In genomic region chr5:140205952-140206351, GRCh38 we compare ENCODE assay signal across 2 cellular contexts.
TF ChIP-seq lines count a peak whose summit lies in the region.

No MANE protein-coding gene starts in this region.

TF ChIP-seq in GM23338, 12 proteins besides CTCF, POLR2A, EP300 and RAD21:
- TF ChIP-seq JUNB (IDR thresholded peaks at IDR 0.05; ENCODE audit: unreplicated experiment) (no peak), NANOG (IDR thresholded peaks at IDR 0.05; ENCODE audit: borderline replicate concordance) (no peak), ZNF114 (CRISPR knock-in tag; IDR thresholded peaks at IDR 0.05) (no peak), STAT1 (IDR thresholded peaks at IDR 0.05; ENCODE audit: unreplicated experiment) (no peak), ZNF331 (CRISPR knock-in tag; IDR thresholded peaks at IDR 0.05; ENCODE audit: low read depth) (no peak), CREB1 (CRISPR knock-in tag; IDR thresholded peaks at IDR 0.05; ENCODE audit: low read depth) (no peak), POLR2AphosphoS5 (IDR thresholded peaks at IDR 0.05; ENCODE audit: low read depth) (no peak), EZH2phosphoT487 (IDR thresholded peaks at IDR 0.05; ENCODE audit: unreplicated experiment) (no peak), EZH2 (IDR thresholded peaks at IDR 0.05; ENCODE audit: low read depth, unreplicated experiment) (no peak)
- TF ChIP-seq, protein P1, sequence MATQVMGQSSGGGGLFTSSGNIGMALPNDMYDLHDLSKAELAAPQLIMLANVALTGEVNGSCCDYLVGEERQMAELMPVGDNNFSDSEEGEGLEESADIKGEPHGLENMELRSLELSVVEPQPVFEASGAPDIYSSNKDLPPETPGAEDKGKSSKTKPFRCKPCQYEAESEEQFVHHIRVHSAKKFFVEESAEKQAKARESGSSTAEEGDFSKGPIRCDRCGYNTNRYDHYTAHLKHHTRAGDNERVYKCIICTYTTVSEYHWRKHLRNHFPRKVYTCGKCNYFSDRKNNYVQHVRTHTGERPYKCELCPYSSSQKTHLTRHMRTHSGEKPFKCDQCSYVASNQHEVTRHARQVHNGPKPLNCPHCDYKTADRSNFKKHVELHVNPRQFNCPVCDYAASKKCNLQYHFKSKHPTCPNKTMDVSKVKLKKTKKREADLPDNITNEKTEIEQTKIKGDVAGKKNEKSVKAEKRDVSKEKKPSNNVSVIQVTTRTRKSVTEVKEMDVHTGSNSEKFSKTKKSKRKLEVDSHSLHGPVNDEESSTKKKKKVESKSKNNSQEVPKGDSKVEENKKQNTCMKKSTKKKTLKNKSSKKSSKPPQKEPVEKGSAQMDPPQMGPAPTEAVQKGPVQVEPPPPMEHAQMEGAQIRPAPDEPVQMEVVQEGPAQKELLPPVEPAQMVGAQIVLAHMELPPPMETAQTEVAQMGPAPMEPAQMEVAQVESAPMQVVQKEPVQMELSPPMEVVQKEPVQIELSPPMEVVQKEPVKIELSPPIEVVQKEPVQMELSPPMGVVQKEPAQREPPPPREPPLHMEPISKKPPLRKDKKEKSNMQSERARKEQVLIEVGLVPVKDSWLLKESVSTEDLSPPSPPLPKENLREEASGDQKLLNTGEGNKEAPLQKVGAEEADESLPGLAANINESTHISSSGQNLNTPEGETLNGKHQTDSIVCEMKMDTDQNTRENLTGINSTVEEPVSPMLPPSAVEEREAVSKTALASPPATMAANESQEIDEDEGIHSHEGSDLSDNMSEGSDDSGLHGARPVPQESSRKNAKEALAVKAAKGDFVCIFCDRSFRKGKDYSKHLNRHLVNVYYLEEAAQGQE (IDR thresholded peaks at IDR 0.05; ENCODE audit: unreplicated experiment) = no peak
- TF ChIP-seq, protein P2, sequence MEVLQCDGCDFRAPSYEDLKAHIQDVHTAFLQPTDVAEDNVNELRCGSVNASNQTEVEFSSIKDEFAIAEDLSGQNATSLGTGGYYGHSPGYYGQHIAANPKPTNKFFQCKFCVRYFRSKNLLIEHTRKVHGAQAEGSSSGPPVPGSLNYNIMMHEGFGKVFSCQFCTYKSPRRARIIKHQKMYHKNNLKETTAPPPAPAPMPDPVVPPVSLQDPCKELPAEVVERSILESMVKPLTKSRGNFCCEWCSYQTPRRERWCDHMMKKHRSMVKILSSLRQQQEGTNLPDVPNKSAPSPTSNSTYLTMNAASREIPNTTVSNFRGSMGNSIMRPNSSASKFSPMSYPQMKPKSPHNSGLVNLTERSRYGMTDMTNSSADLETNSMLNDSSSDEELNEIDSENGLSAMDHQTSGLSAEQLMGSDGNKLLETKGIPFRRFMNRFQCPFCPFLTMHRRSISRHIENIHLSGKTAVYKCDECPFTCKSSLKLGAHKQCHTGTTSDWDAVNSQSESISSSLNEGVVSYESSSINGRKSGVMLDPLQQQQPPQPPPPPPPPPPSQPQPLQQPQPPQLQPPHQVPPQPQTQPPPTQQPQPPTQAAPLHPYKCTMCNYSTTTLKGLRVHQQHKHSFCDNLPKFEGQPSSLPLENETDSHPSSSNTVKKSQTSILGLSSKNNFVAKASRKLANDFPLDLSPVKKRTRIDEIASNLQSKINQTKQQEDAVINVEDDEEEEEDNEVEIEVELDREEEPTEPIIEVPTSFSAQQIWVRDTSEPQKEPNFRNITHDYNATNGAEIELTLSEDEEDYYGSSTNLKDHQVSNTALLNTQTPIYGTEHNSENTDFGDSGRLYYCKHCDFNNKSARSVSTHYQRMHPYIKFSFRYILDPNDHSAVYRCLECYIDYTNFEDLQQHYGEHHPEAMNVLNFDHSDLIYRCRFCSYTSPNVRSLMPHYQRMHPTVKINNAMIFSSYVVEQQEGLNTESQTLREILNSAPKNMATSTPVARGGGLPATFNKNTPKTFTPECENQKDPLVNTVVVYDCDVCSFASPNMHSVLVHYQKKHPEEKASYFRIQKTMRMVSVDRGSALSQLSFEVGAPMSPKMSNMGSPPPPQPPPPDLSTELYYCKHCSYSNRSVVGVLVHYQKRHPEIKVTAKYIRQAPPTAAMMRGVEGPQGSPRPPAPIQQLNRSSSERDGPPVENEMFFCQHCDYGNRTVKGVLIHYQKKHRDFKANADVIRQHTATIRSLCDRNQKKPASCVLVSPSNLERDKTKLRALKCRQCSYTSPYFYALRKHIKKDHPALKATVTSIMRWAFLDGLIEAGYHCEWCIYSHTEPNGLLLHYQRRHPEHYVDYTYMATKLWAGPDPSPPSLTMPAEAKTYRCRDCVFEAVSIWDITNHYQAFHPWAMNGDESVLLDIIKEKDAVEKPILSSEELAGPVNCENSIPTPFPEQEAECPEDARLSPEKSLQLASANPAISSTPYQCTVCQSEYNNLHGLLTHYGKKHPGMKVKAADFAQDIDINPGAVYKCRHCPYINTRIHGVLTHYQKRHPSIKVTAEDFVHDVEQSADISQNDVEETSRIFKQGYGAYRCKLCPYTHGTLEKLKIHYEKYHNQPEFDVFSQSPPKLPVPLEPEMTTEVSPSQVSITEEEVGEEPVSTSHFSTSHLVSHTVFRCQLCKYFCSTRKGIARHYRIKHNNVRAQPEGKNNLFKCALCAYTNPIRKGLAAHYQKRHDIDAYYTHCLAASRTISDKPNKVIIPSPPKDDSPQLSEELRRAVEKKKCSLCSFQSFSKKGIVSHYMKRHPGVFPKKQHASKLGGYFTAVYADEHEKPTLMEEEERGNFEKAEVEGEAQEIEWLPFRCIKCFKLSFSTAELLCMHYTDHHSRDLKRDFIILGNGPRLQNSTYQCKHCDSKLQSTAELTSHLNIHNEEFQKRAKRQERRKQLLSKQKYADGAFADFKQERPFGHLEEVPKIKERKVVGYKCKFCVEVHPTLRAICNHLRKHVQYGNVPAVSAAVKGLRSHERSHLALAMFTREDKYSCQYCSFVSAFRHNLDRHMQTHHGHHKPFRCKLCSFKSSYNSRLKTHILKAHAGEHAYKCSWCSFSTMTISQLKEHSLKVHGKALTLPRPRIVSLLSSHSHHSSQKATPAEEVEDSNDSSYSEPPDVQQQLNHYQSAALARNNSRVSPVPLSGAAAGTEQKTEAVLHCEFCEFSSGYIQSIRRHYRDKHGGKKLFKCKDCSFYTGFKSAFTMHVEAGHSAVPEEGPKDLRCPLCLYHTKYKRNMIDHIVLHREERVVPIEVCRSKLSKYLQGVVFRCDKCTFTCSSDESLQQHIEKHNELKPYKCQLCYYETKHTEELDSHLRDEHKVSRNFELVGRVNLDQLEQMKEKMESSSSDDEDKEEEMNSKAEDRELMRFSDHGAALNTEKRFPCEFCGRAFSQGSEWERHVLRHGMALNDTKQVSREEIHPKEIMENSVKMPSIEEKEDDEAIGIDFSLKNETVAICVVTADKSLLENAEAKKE (CRISPR knock-in tag; IDR thresholded peaks at IDR 0.05) = no peak
- TF ChIP-seq, protein P3, sequence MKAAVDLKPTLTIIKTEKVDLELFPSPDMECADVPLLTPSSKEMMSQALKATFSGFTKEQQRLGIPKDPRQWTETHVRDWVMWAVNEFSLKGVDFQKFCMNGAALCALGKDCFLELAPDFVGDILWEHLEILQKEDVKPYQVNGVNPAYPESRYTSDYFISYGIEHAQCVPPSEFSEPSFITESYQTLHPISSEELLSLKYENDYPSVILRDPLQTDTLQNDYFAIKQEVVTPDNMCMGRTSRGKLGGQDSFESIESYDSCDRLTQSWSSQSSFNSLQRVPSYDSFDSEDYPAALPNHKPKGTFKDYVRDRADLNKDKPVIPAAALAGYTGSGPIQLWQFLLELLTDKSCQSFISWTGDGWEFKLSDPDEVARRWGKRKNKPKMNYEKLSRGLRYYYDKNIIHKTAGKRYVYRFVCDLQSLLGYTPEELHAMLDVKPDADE (IDR thresholded peaks at IDR 0.05) = no peak

TF ChIP-seq in WTC11, 78 proteins besides CTCF, POLR2A, EP300 and RAD21 (continued from another document):
- TF ChIP-seq, protein P4, sequence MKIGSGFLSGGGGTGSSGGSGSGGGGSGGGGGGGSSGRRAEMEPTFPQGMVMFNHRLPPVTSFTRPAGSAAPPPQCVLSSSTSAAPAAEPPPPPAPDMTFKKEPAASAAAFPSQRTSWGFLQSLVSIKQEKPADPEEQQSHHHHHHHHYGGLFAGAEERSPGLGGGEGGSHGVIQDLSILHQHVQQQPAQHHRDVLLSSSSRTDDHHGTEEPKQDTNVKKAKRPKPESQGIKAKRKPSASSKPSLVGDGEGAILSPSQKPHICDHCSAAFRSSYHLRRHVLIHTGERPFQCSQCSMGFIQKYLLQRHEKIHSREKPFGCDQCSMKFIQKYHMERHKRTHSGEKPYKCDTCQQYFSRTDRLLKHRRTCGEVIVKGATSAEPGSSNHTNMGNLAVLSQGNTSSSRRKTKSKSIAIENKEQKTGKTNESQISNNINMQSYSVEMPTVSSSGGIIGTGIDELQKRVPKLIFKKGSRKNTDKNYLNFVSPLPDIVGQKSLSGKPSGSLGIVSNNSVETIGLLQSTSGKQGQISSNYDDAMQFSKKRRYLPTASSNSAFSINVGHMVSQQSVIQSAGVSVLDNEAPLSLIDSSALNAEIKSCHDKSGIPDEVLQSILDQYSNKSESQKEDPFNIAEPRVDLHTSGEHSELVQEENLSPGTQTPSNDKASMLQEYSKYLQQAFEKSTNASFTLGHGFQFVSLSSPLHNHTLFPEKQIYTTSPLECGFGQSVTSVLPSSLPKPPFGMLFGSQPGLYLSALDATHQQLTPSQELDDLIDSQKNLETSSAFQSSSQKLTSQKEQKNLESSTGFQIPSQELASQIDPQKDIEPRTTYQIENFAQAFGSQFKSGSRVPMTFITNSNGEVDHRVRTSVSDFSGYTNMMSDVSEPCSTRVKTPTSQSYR (CRISPR knock-in tag; IDR thresholded peaks at IDR 0.05) = peak; percentile 15; the same call in 1 of the 2 replicates
- TF ChIP-seq, protein P5, sequence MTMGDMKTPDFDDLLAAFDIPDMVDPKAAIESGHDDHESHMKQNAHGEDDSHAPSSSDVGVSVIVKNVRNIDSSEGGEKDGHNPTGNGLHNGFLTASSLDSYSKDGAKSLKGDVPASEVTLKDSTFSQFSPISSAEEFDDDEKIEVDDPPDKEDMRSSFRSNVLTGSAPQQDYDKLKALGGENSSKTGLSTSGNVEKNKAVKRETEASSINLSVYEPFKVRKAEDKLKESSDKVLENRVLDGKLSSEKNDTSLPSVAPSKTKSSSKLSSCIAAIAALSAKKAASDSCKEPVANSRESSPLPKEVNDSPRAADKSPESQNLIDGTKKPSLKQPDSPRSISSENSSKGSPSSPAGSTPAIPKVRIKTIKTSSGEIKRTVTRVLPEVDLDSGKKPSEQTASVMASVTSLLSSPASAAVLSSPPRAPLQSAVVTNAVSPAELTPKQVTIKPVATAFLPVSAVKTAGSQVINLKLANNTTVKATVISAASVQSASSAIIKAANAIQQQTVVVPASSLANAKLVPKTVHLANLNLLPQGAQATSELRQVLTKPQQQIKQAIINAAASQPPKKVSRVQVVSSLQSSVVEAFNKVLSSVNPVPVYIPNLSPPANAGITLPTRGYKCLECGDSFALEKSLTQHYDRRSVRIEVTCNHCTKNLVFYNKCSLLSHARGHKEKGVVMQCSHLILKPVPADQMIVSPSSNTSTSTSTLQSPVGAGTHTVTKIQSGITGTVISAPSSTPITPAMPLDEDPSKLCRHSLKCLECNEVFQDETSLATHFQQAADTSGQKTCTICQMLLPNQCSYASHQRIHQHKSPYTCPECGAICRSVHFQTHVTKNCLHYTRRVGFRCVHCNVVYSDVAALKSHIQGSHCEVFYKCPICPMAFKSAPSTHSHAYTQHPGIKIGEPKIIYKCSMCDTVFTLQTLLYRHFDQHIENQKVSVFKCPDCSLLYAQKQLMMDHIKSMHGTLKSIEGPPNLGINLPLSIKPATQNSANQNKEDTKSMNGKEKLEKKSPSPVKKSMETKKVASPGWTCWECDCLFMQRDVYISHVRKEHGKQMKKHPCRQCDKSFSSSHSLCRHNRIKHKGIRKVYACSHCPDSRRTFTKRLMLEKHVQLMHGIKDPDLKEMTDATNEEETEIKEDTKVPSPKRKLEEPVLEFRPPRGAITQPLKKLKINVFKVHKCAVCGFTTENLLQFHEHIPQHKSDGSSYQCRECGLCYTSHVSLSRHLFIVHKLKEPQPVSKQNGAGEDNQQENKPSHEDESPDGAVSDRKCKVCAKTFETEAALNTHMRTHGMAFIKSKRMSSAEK (CRISPR knock-in tag; IDR thresholded peaks at IDR 0.05; ENCODE audit: borderline replicate concordance) = no peak
- TF ChIP-seq IRF1 (CRISPR knock-in tag; IDR thresholded peaks at IDR 0.05) = no peak
